Comparison of ENCODE assay signal across 25 cellular contexts in the genomic region with DNA sequence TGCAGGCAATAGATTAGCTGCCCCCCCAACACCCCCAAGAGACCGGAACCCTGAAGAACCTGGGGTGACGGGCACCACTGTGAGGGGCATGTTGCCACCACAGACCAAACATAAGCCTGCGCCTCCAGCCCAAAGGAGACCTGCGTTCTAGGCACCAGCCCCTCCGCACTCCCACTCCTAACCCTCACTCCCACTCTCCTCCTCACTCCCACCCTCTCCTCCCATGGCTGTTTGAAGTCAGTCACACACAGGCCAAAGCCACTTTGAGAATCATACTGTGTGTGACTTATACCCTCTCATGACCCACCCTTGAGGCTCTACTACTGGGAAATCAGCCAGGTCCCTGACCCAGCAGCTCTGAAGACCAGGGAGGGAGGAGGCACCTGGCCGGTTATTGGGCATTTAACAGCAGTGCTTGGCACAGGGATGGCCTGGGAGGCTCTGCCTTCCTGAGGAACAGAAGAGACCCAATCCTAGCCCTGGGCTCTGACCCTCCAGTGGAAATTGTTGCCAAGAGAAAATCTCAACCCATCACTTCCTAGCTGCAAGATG. TPM values are rescaled to one million over a fixed set of nuclear protein-coding genes. Genes with fewer than 3 reads are reported as not detected.
"Had no signal": no experiment of that assay in that cellular context is flagged by ENCODE, and none has a peak within 500 bp of the region (broad histone marks: within the 10 kb centered on the region; RNA-seq: fewer than 3 reads in every experiment).

No MANE protein-coding gene starts in this region.

- DNase-seq: activated B cell treated with CpG ODN at 0.5 μM for 24 hours; activated CD4-positive, alpha-beta T cell treated with anti-CD3 and anti-CD28 coated beads for 1 hour; activated CD4-positive, alpha-beta T cell treated with anti-CD3 and anti-CD28 coated beads, Interleukin-2, amount 10 ng/mL, durations not matched to agents 24 days and 14 days; activated CD4-positive, alpha-beta T cell treated with anti-CD3 and anti-CD28 coated beads, Interleukin-2, amount 50 U/mL, for 48 hours; activated CD8-positive, alpha-beta memory T cell treated with anti-CD3 and anti-CD28 coated beads, Interleukin-2, amount 10 ng/mL, durations not matched to agents 7 days and 5 days; activated effector memory CD4-positive, alpha-beta T cell treated with Interleukin-2 at 50 U/mL for 16 hours; activated naive CD4-positive, alpha-beta T cell; activated T-cell treated with anti-CD3 and anti-CD28 coated beads, Interleukin-2, amount 50 U/mL, for 24 hours; aorta; caudate nucleus; MV-4-11; NCI-H1417; NCI-H1930; NCI-H2171; NCI-H774; NK-92 treated with Interleukin-12 subunit alpha and Interleukin-12 subunit beta, amount 100 ng/mL, for 24 hours; Peyer's patch; SHP77; T-helper 17 cell; T1000 had no signal

- H3K9me3 ChIP-seq: breast epithelium, SJSA1 had no signal

- H3K27ac ChIP-seq: breast epithelium, KMS-11, Peyer's patch, SJSA1 had no signal

- H3K27me3 ChIP-seq: breast epithelium, Peyer's patch had no signal

- H3K9ac ChIP-seq: KMS-11 had no signal

- ATAC-seq: activated CD8-positive, alpha-beta memory T cell treated with anti-CD3 and anti-CD28 coated beads, Interleukin-2, amount 10 ng/mL, durations not matched to agents 7 days and 5 days; SK-N-SH treated with all-trans-retinoic acid at 6 μM for 48 hours; T-helper 17 cell had no signal

- H3K4me3 ChIP-seq: breast epithelium, Peyer's patch, SJSA1 had no signal

- H3K4me1 ChIP-seq: breast epithelium, Peyer's patch, SJSA1 had no signal

- FAIRE-seq: TTC549 had no signal

- H3K36me3 ChIP-seq: breast epithelium, Peyer's patch, SJSA1 had no signal

- H3K4me2 ChIP-seq: KMS-11 had no signal

RNA-seq across cellular contexts. Expression of a gene that starts 43.5 kb away (rescaled TPM):
- total RNA-seq: SJSA1 had no signal
